ENCODE assay signal across 17 cellular contexts in genomic region chr14:105602243-105602750, GRCh38.
"Had no signal": no experiment of that assay in that cellular context is flagged by ENCODE, and none has a peak within 500 bp of the region (broad histone marks: within the 10 kb centered on the region; RNA-seq: fewer than 3 reads in every experiment).

No MANE protein-coding gene starts in this region.

- H3K4me1 Mint-ChIP-seq: nephron had no signal

- H3K27ac Mint-ChIP-seq: activated CD8-positive, alpha-beta T cell treated with anti-CD3 and anti-CD28 coated beads for 36 hours; activated T-cell treated with anti-CD3 and anti-CD28 coated beads, Interleukin-2, amount 50 U/mL, for 72 hours; nephron; T-helper 2 cell treated with Interferon-gamma antibody and Interleukin-4, amounts not matched to agents 5 μg/mL and 100 μg/mL, for 36 hours had no signal

- ATAC-seq: activated CD8-positive, alpha-beta T cell treated with anti-CD3 and anti-CD28 coated beads for 36 hours; activated T-cell treated with anti-CD3 and anti-CD28 coated beads, Interleukin-2, amount 50 U/mL, for 72 hours; gastroesophageal sphincter; left ventricle myocardium superior had no signal

- H3K4me1 ChIP-seq: adrenal gland, gastroesophageal sphincter, thyroid gland had no signal

- FAIRE-seq: keratinocyte had no signal

- H3K4me3 Mint-ChIP-seq: activated CD8-positive, alpha-beta T cell treated with anti-CD3 and anti-CD28 coated beads for 36 hours; activated T-cell treated with anti-CD3 and anti-CD28 coated beads, Interleukin-2, amount 50 U/mL, for 72 hours; nephron; T-helper 2 cell treated with Interferon-gamma antibody and Interleukin-4, amounts not matched to agents 5 μg/mL and 100 μg/mL, for 36 hours had no signal

- H3K27ac ChIP-seq: adrenal gland, epithelial cell of prostate, gastroesophageal sphincter, thyroid gland had no signal

- DNase-seq: activated CD8-positive, alpha-beta T cell treated with anti-CD3 and anti-CD28 coated beads for 36 hours; activated naive CD4-positive, alpha-beta T cell treated with anti-CD3 and anti-CD28 coated beads, Interleukin-2, amount 50 U/mL, for 16 hours; activated T-cell treated with anti-CD3 and anti-CD28 coated beads, Interleukin-2, amount 50 U/mL, for 72 hours; adrenal gland; caudate nucleus; cortex of kidney; effector CD8-positive, alpha-beta T cell; left ventricle myocardium superior; mesendoderm; stimulated activated CD4-positive, alpha-beta T cell treated with anti-CD3 and anti-CD28 coated beads, Interleukin-4, amount 100 ng/mL, for 1 hour; SW 1271; thyroid gland had no signal

- H3K27me3 Mint-ChIP-seq: activated CD8-positive, alpha-beta T cell treated with anti-CD3 and anti-CD28 coated beads for 36 hours had no signal

- H3K9me3 Mint-ChIP-seq: activated CD8-positive, alpha-beta T cell treated with anti-CD3 and anti-CD28 coated beads for 36 hours; activated T-cell treated with anti-CD3 and anti-CD28 coated beads, Interleukin-2, amount 50 U/mL, for 72 hours; T-helper 2 cell treated with Interferon-gamma antibody and Interleukin-4, amounts not matched to agents 5 μg/mL and 100 μg/mL, for 36 hours had no signal

- H3K9me3 ChIP-seq: adrenal gland, gastroesophageal sphincter, thyroid gland had no signal

- H3K27me3 ChIP-seq: adrenal gland, gastroesophageal sphincter, thyroid gland had no signal

- H3K4me3 ChIP-seq: adrenal gland, gastroesophageal sphincter, thyroid gland had no signal

- H3K36me3 ChIP-seq: adrenal gland, gastroesophageal sphincter, thyroid gland had no signal
